9 cellular contexts compared by ENCODE assay signal in the genomic region with DNA sequence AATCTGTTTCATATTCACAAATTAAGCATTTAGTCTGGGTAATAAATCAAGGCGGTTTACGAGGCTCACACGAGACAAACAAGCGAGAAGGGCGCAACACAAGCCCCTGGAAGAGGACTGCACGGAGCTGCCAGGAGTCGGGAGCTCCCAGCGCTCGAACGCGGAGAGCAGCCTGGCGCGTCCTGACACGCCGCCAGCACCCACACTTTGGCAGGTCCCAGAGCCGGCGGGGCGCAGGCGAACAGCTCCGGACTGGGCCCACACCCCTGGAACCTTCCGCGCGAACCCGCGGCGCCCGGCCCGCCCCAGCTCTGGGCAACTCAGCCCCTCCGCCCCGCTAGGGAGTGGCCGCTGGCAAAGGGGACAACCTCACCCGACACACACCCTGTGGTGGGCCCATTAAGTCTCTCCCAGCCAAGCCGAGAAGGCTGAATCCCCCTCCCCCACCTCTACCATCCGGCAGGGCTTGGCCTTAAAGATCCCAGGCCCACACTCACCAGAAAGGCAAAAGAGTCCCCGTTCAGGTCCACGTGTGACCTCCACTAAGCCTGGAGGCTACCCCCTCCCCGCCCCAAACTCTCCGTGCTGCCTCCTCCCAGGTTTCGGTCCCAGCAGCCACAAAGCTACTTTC. TPM values are rescaled to one million over a fixed set of nuclear protein-coding genes. Genes with fewer than 3 reads are reported as not detected.
DNase-seq lines count a peak whose midpoint lies in the region; ATAC-seq and TF ChIP-seq lines count a peak whose summit lies in the region.
"Had no signal": no experiment of that assay in that cellular context is flagged by ENCODE, and none has a peak within 500 bp of the region (broad histone marks: within the 10 kb centered on the region; RNA-seq: fewer than 3 reads in every experiment).

No MANE protein-coding gene starts in this region.

- in situ Hi-C loops in GM13977 (cut with MboI; ENCODE audit: low pct_unique_long_range_greater_than_20kb, low sequenced_read_pairs, unreplicated experiment), result no loop called here

- no peaks in the 10 kb centered on the region for H3K36me3 Mint-ChIP-seq in activated T-helper 1 cell treated with anti-CD3 and anti-CD28 coated beads, Interleukin-12 subunit alpha, Interleukin-12 subunit beta, Interleukin-2, Interleukin-4 antibody, amounts not matched to agents 30 ng/mL and 10 ng/mL and 1 ng/mL, durations not matched to agents 14 hours and 24 hours and 36 hours (ENCODE audit: low read depth)

- H3K36me3 ChIP-seq in SJCRH30, result peaks cover 3% of the 10 kb centered on the region; the same call in 1 of the 2 replicates
- H3K36me3 ChIP-seq in sigmoid colon, result no peaks in the 10 kb centered on the region

- DNase-seq in GM13977 (ENCODE audit: low spot score), result peak; percentile 48
- peak; percentile 40 to 48 for DNase-seq in SJCRH30
- peak in 2 of 3 donors; percentile 61 to 66 for DNase-seq in right cardiac atrium
- DNase-seq in sigmoid colon, result no peak
- DNase-seq in T-helper 1 cell, result no peak
- no peak for DNase-seq in activated T-helper 1 cell treated with anti-CD3 and anti-CD28 coated beads, Interleukin-12 subunit alpha, Interleukin-12 subunit beta, Interleukin-2, Interleukin-4 antibody, amounts not matched to agents 30 ng/mL and 10 ng/mL and 1 ng/mL, durations not matched to agents 14 hours and 24 hours and 36 hours (ENCODE audit: low spot score)
- no peak for DNase-seq in ureter (ENCODE audit: low spot score)
- no peak for DNase-seq in NCI-H1092 treated with DMSO at 0.1 percent for 48 hours (lab: John Stamatoyannopoulos, UW)
- DNase-seq: body of pancreas had no signal

- 54% methylated on average over 39 of the region's 39 CpGs for WGBS in right cardiac atrium
- WGBS in sigmoid colon, 2 donors, result 9 to 28% methylated on average over 39 of the region's 39 CpGs

- H3K27me3 Mint-ChIP-seq in activated T-helper 1 cell treated with anti-CD3 and anti-CD28 coated beads, Interleukin-12 subunit alpha, Interleukin-12 subunit beta, Interleukin-2, Interleukin-4 antibody, amounts not matched to agents 30 ng/mL and 10 ng/mL and 1 ng/mL, durations not matched to agents 14 hours and 24 hours and 36 hours (ENCODE audit: insufficient read depth), result peaks cover 7% of the 10 kb centered on the region

- no peak overlapping the region for H3K4me3 Mint-ChIP-seq in activated T-helper 1 cell treated with anti-CD3 and anti-CD28 coated beads, Interleukin-12 subunit alpha, Interleukin-12 subunit beta, Interleukin-2, Interleukin-4 antibody, amounts not matched to agents 30 ng/mL and 10 ng/mL and 1 ng/mL, durations not matched to agents 14 hours and 24 hours and 36 hours

- no peak for TF ChIP-seq POLR2A in sigmoid colon (IDR thresholded peaks at IDR 0.05)

- no peaks in the 10 kb centered on the region for H3K9me3 Mint-ChIP-seq in activated T-helper 1 cell treated with anti-CD3 and anti-CD28 coated beads, Interleukin-12 subunit alpha, Interleukin-12 subunit beta, Interleukin-2, Interleukin-4 antibody, amounts not matched to agents 30 ng/mL and 10 ng/mL and 1 ng/mL, durations not matched to agents 14 hours and 24 hours and 36 hours

- intact Hi-C loops in right cardiac atrium (cut with DNase I) (loop anchor here in 2 of 4 donors (5.0 kb wide), 2 partner anchors 33 to 38 kb away; no protein-coding TSS in a partner anchor), sigmoid colon (cut with DNase I) (no loop called here)
- intact Hi-C loops in activated T-helper 1 cell treated with anti-CD3 and anti-CD28 coated beads, Interleukin-12 subunit alpha, Interleukin-12 subunit beta, Interleukin-2, Interleukin-4 antibody, amounts not matched to agents 30 ng/mL and 10 ng/mL and 1 ng/mL, durations not matched to agents 14 hours and 24 hours and 36 hours (cut with micrococcal nuclease), result no loop called here

- peak overlapping the region; percentile 81 for H3K4me3 ChIP-seq in SJCRH30
- peak overlapping the region; percentile 60 for H3K4me3 ChIP-seq in right cardiac atrium (ENCODE audit: low read length)
- peak overlapping the region; percentile 29 to 58 (median 54) for H3K4me3 ChIP-seq in sigmoid colon
- H3K4me3 ChIP-seq: body of pancreas had no signal

- H3K27me3 ChIP-seq in SJCRH30, result no peaks in the 10 kb centered on the region
- H3K27me3 ChIP-seq in right cardiac atrium (ENCODE audit: control insufficient read depth, insufficient read depth), result no peaks in the 10 kb centered on the region
- peaks cover 0 to 17% (median 0%) of the 10 kb centered on the region in 3 donors for H3K27me3 ChIP-seq in sigmoid colon
- H3K27me3 ChIP-seq: body of pancreas had no signal

- H3K4me1 ChIP-seq in SJCRH30, result no peaks in the 10 kb centered on the region; the same call in 1 of the 2 replicates
- H3K4me1 ChIP-seq in right cardiac atrium (ENCODE audit: control insufficient read depth, insufficient read depth, low read length), result peaks cover 13% of the 10 kb centered on the region
- H3K4me1 ChIP-seq in sigmoid colon, result peaks cover 0 to 47% (median 24%) of the 10 kb centered on the region in 4 donors

- no peak overlapping the region for H3K27ac Mint-ChIP-seq in activated T-helper 1 cell treated with anti-CD3 and anti-CD28 coated beads, Interleukin-12 subunit alpha, Interleukin-12 subunit beta, Interleukin-2, Interleukin-4 antibody, amounts not matched to agents 30 ng/mL and 10 ng/mL and 1 ng/mL, durations not matched to agents 14 hours and 24 hours and 36 hours

- TF ChIP-seq CTCF in GM13977 (IDR thresholded peaks at IDR 0.05; ENCODE audit: extremely low read depth, insufficient read depth, missing control alignments) (no peak), sigmoid colon (IDR thresholded peaks at IDR 0.05) (no peak)

- ATAC-seq in right cardiac atrium, result peak in 1 of 2 donors; percentile 17

- no peak for TF ChIP-seq EP300 in sigmoid colon (IDR thresholded peaks at IDR 0.05)

- H3K4me1 Mint-ChIP-seq in activated T-helper 1 cell treated with anti-CD3 and anti-CD28 coated beads, Interleukin-12 subunit alpha, Interleukin-12 subunit beta, Interleukin-2, Interleukin-4 antibody, amounts not matched to agents 30 ng/mL and 10 ng/mL and 1 ng/mL, durations not matched to agents 14 hours and 24 hours and 36 hours (ENCODE audit: low read depth), result no peaks in the 10 kb centered on the region

- H3K27ac ChIP-seq in SJCRH30 (peak overlapping the region; percentile 89), right cardiac atrium (ENCODE audit: low read length) (no peak overlapping the region), sigmoid colon (peak overlapping the region in 3 of 4 donors; percentile 72 to 78 (median 74))
- H3K27ac ChIP-seq: body of pancreas had no signal

- H3K9me3 ChIP-seq in SJCRH30 (replicated peaks) (no peaks in the 10 kb centered on the region), right cardiac atrium (ENCODE audit: control insufficient read depth, low read length) (no peaks in the 10 kb centered on the region), sigmoid colon (no peaks in the 10 kb centered on the region)
- H3K9me3 ChIP-seq: body of pancreas had no signal

RNA-seq across cellular contexts. Expression of gene BCOR, which starts 47.4 kb away (rescaled TPM):
- 62.5 and 64.8 TPM in 2 replicates for total RNA-seq in SJCRH30 (2014; rRNA removed; shearing (Covaris generic))
- total RNA-seq in right cardiac atrium, result 10 to 100 TPM; 18.1 to 30.1 (median 20.5) TPM
- 11.1 TPM for polyA plus RNA-seq in right cardiac atrium
- 10 to 100 TPM; 15.8 to 31.6 (median 23.0) TPM for total RNA-seq in sigmoid colon
- 10 to 100 TPM in 1 of 3 donors, 1 to 10 TPM in 2; 3.5 to 11.5 (median 3.6) TPM for polyA plus RNA-seq in sigmoid colon
- total RNA-seq in activated T-helper 1 cell treated with anti-CD3 and anti-CD28 coated beads, Interleukin-12 subunit alpha, Interleukin-12 subunit beta, Interleukin-2, Interleukin-4 antibody, amounts not matched to agents 30 ng/mL and 10 ng/mL and 1 ng/mL, durations not matched to agents 14 hours and 24 hours and 36 hours, result 65.2 and 72.0 TPM in 2 replicates
- 41.3 TPM for total RNA-seq in ureter

Comparison
In these comparisons a context has a peak if more than half of its experiments do, and no peak if none do; other contexts are left out.
1. DNase-seq: peak in GM13977 (single experiment), SJCRH30 (2 of 2) and right cardiac atrium (2 of 3); none in sigmoid colon (single experiment), T-helper 1 cell (0 of 5), activated T-helper 1 cell treated with anti-CD3 and anti-CD28 coated beads, Interleukin-12 subunit alpha, Interleukin-12 subunit beta, Interleukin-2, Interleukin-4 antibody, amounts not matched to agents 30 ng/mL and 10 ng/mL and 1 ng/mL, durations not matched to agents 14 hours and 24 hours and 36 hours (single experiment), ureter (single experiment) and NCI-H1092 treated with DMSO at 0.1 percent for 48 hours (single experiment).
2. Peak in every context shown above with its lines, with median percentiles within 50 percentile points of each other: H3K4me3 ChIP-seq.